In the genomic region with DNA sequence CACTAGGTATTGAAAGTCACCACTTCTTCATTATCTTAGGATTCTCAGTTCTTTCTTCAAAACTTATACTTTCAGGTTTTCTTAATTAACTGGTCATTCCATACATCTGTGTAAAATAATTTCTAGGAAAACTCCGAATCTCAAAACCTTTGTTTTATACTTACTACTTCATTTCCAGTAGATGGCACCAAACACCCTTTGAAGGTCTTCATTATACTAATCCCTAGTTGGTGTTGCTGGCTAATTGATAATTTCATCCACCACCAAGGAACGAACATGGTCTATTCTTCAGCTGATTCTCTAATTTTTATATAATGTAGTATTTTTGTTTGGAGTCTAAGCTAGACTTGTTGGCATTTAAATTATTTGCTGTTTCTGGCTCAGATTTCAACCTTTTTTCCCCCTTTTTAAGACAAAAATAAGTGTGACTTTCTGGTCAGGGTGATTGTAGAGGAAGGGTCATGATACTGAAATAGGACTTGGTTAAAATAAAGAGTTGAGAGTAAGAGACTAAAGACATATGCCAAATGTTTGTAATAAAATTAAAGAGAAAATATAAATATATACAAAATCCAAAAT, we compare ENCODE assay signal across 9 cellular contexts. TPM values are rescaled to one million over a fixed set of nuclear protein-coding genes. Genes with fewer than 3 reads are reported as not detected.
A peak's percentile ranks its signal among the peaks of the same experiment; 100 is the strongest.
DNase-seq lines count a peak whose midpoint lies in the region; ATAC-seq and TF ChIP-seq lines count a peak whose summit lies in the region.
"Had no signal": no experiment of that assay in that cellular context is flagged by ENCODE, and none has a peak within 500 bp of the region (broad histone marks: within the 10 kb centered on the region; RNA-seq: fewer than 3 reads in every experiment).

No MANE protein-coding gene starts in this region.

- intact Hi-C loops in ovary (cut with DNase I) = loop anchor here (5.0 to 10.0 kb wide), 7 partner anchors 173 to 393 kb away; a partner anchor contains a TSS

- peak overlapping the region; percentile 70 for H3K27ac ChIP-seq in RWPE2 (ENCODE audit: poor library complexity, severe bottlenecking)
- peak overlapping the region; percentile 88 for H3K27ac ChIP-seq in epithelial cell of prostate
- no peak overlapping the region for H3K27ac ChIP-seq in ovary

- H3K4me3 ChIP-seq in RWPE2 (ENCODE audit: severe bottlenecking) = no peak overlapping the region
- H3K4me3 ChIP-seq in ovary = no peak overlapping the region
- H3K4me3 ChIP-seq: BLaER1 treated with 17β-estradiol and CSF1 and Interleukin-3, amounts not matched to agents 10 nM and 100 nM had no signal

- TF ChIP-seq CTCF in LNCAP (IDR thresholded peaks at IDR 0.05) (peak; percentile 33; the same call in 1 of the 2 replicates), RWPE2 (IDR thresholded peaks at IDR 0.05; ENCODE audit: poor library complexity, severe bottlenecking) (peak; percentile 84), ovary (IDR thresholded peaks at IDR 0.05) (peak; percentile 21 to 61 (median 58))

- 2 to 3% (median 3%) methylated on average over 2 of the region's 2 CpGs for WGBS in ovary, 3 donors

- H3K4me1 ChIP-seq in RWPE2 (ENCODE audit: insufficient read depth, poor library complexity, severe bottlenecking) (peaks cover 14% of the 10 kb centered on the region), ovary (ENCODE audit: insufficient read depth) (peaks cover 2% of the 10 kb centered on the region)

- H3K9me3 ChIP-seq in RWPE2 (ENCODE audit: severe bottlenecking) (no peaks in the 10 kb centered on the region), ovary (no peaks in the 10 kb centered on the region)
- H3K9me3 ChIP-seq: BLaER1 treated with 17β-estradiol and CSF1 and Interleukin-3, amounts not matched to agents 10 nM and 100 nM had no signal

- no peak for ATAC-seq in RWPE2 (ENCODE audit: low read depth)
- ATAC-seq in HG03571 (IDR thresholded peaks at IDR 0.05; ENCODE audit: unreplicated experiment) = no peak

- DNase-seq in NCI-H524 (lab: John Stamatoyannopoulos, UW) (peak; percentile 24 to 64), NCI-H524 treated with DMSO at 0.1 percent for 48 hours (lab: John Stamatoyannopoulos, UW) (no peak), RWPE2 (ENCODE audit: low spot score) (no peak), epithelial cell of prostate (ENCODE audit: low read depth, low spot score) (no peak), ovary (no peak), mesenteric fat pad (ENCODE audit: low spot score) (no peak)

- TF ChIP-seq POLR2A in ovary (IDR thresholded peaks at IDR 0.05) = no peak

- H3K36me3 ChIP-seq in RWPE2 (ENCODE audit: low read depth) (peaks cover 61% of the 10 kb centered on the region), ovary (no peaks in the 10 kb centered on the region)

- no peaks in the 10 kb centered on the region for H3K27me3 ChIP-seq in RWPE2 (ENCODE audit: insufficient read depth, poor library complexity, severe bottlenecking)
- no peaks in the 10 kb centered on the region for H3K27me3 ChIP-seq in ovary

- TF ChIP-seq EP300 in ovary (IDR thresholded peaks at IDR 0.05) = no peak

RNA-seq across cellular contexts. Expression of a gene that starts 2.8 kb away (rescaled TPM):
- total RNA-seq in ovary (10 to 100 TPM in 4 of 7 donors, 1 to 10 TPM in 3; 5.6 to 13.7 (median 10.1) TPM), mesenteric fat pad (35.1 TPM)
- 1 to 10 TPM; 3.4 to 6.3 TPM for polyA plus RNA-seq in ovary

RNA-seq across cellular contexts. Expression of a gene that starts 18.3 kb away (rescaled TPM):
- total RNA-seq in ovary = 10 to 100 TPM; 31.6 to 69.0 (median 37.0) TPM
- polyA plus RNA-seq in ovary = 10 to 100 TPM; 40.7 to 44.2 TPM
- 54.2 TPM for total RNA-seq in mesenteric fat pad

RNA-seq across cellular contexts. Expression of a gene that starts 49.4 kb away (rescaled TPM):
- total RNA-seq in ovary (1 to 10 TPM; 2.1 to 5.5 (median 4.4) TPM), mesenteric fat pad (1.1 TPM)
- polyA plus RNA-seq in ovary = 1 to 10 TPM; 1.1 to 4.5 TPM

Comparison
In these comparisons a context has a peak if more than half of its experiments do, and no peak if none do; other contexts are left out.
1. DNase-seq: peak in NCI-H524 (2 of 2); none in NCI-H524 treated with DMSO at 0.1 percent for 48 hours (single experiment), RWPE2 (single experiment), epithelial cell of prostate (single experiment), ovary (0 of 5) and mesenteric fat pad (single experiment).
2. CTCF ChIP-seq: peak in every context shown above with its lines; median percentile 84 in RWPE2; 58 in ovary; 33 in LNCAP.
3. H3K27ac ChIP-seq: peak in RWPE2 (single experiment) and epithelial cell of prostate (single experiment); none in ovary (0 of 2).